Comparison of ENCODE assay signal across 9 cellular contexts in the genomic region with DNA sequence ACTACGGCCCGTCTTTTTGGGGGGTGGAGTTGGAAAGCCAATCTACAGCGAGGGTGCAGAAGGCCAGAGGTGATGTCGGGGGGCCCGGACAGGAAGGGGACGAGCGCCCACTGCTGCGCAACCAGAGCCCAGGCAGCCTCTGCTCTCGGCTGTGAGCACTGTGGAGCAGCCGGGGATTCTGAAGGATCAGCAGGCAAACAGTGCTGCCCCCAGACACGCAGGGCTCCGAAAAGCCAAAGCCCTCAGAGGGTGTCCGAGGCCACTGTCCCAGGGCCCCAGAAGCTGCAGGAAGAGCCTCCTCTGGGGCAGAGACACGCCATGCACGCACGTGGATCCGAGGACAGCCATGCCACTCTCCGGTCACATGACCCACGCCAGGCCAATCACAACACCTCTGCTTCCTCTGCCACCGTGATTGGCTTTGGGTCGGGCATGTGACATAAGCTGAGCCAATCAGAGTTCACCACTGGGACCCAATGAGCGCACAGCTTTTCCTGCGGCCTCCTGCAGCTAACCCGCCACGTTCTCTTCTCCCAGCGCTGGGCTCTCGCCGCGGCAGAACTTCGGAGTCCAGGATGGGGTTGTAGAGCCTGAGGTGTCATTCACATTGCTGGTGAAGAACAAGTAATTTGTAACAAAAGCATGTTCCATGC. TPM values are rescaled to one million over a fixed set of nuclear protein-coding genes. Genes with fewer than 3 reads are reported as not detected.
DNase-seq lines count a peak whose midpoint lies in the region; ATAC-seq, FAIRE-seq and TF ChIP-seq lines count a peak whose summit lies in the region.
"Had no signal": no experiment of that assay in that cellular context is flagged by ENCODE, and none has a peak within 500 bp of the region (broad histone marks: within the 10 kb centered on the region; RNA-seq: fewer than 3 reads in every experiment).

No MANE protein-coding gene starts in this region.

- 0 out of 3 replicates have a peak, but pooled peaks have one; percentile 25 for ATAC-seq in GM12878
- ATAC-seq in upper lobe of left lung (ENCODE audit: low FRiP score in 2 of 2): peak; percentile 50 to 70
- no peak for ATAC-seq in GM21786 (IDR thresholded peaks at IDR 0.05; ENCODE audit: unreplicated experiment)

- CTCF ChIA-PET in GM12878 (lab: Yijun Ruan, JAX): interaction anchor here (1.5 kb wide), 1 partner anchor 13 kb away, joined by 5 read pairs; no protein-coding TSS in a partner anchor

- H3K36me3 ChIP-seq in BE2C (no peaks in the 10 kb centered on the region), GM12878 (ENCODE audit: control insufficient read depth in 2 of 2, insufficient read depth in 2 of 2, low read length in 1 of 2) (no peaks in the 10 kb centered on the region), upper lobe of left lung (no peaks in the 10 kb centered on the region)
- H3K36me3 ChIP-seq: HAP-1 had no signal

- SMC1A ChIA-PET in GM12878 (lab: Charles Lee; ENCODE audit: uncharacterized antibody, unreplicated experiment): no interaction called here

- H3K9me3 ChIP-seq in BE2C (no peaks in the 10 kb centered on the region), GM12878 (replicated peaks; ENCODE audit: control insufficient read depth, insufficient read depth, low read length) (no peaks in the 10 kb centered on the region; the same call in 2 of the 3 replicates), upper lobe of left lung (no peaks in the 10 kb centered on the region)
- H3K9me3 ChIP-seq: HAP-1 had no signal

- BruUV-seq in GM12878 (replicated peaks; lab: Mats Ljungman, UMichigan): no TSS peak

- peak; percentile 56 for DNase-seq in BE2C
- DNase-seq in HuH-7 (ENCODE audit: low spot score): peak; percentile 67
- no peak for DNase-seq in GM12878 (ENCODE audit: low read depth, low spot score)
- DNase-seq in left kidney (ENCODE audit: low read depth, low spot score): peak; percentile 93
- DNase-seq in upper lobe of left lung: peak in 1 of 2 donors; percentile 61
- no peak for DNase-seq in NCI-H524 treated with DMSO at 0.1 percent for 48 hours (lab: John Stamatoyannopoulos, UW)
- DNase-seq in NCI-H2081 treated with DMSO at 0.1 percent for 48 hours (lab: John Stamatoyannopoulos, UW): no peak

- FAIRE-seq in GM12878 (lab: Jason Lieb, UNC): no peak

- WGBS in GM12878 (ENCODE audit: insufficient coverage, insufficient replicate concordance, low lambda C conversion rate, missing lambda C conversion rate): 74% methylated on average over 25 of the region's 30 CpGs
- 87 to 92% methylated on average over 24 to 29 of the region's 30 CpGs for WGBS in upper lobe of left lung, 2 donors

- no peak overlapping the region for H3K4me2 ChIP-seq in GM12878 (ENCODE audit: control insufficient read depth, insufficient read depth)

- TF ChIP-seq POLR2A in GM12878 (IDR thresholded peaks at IDR 0.05; ENCODE audit: low read depth, low read length): no peak
- no peak for TF ChIP-seq POLR2A in upper lobe of left lung (IDR thresholded peaks at IDR 0.05)

- in situ Hi-C loops in GM12878 (cut with MboI): no loop called here

- no peaks in the 10 kb centered on the region for H4K20me1 ChIP-seq in GM12878 (ENCODE audit: control insufficient read depth, insufficient read depth)

- POLR2A ChIA-PET in GM12878 (lab: Charles Lee): no interaction called here

- no peaks in the 10 kb centered on the region for H3K79me2 ChIP-seq in GM12878 (ENCODE audit: control insufficient read depth, insufficient read depth, low read length)

- H3K27me3 ChIP-seq in BE2C: no peaks in the 10 kb centered on the region
- H3K27me3 ChIP-seq in GM12878 (replicated peaks in 1 of 2; ENCODE audit: control insufficient read depth in 2 of 2, insufficient read depth in 2 of 2, low read length in 1 of 2): peaks cover 0 to 1% of the 10 kb centered on the region in 2 experiments; a peak in 1 of 4 replicates
- H3K27me3 ChIP-seq in upper lobe of left lung: no peaks in the 10 kb centered on the region

- RAD21 ChIA-PET in GM12878 (lab: Charles Lee; ENCODE audit: unreplicated experiment): no interaction called here

- no peak for TF ChIP-seq CTCF in BE2C (IDR thresholded peaks at IDR 0.05; ENCODE audit: low read depth, low read length)
- no peak for TF ChIP-seq CTCF in GM12878 (IDR thresholded peaks at IDR 0.05 in 2 of 3, conservative IDR thresholded peaks at IDR 0.05 in 1 of 3; ENCODE audit: control insufficient read depth in 2 of 3, extremely low read depth in 1 of 3, insufficient read depth in 1 of 3, low read depth in 3 of 3, low read length in 3 of 3)
- no peak for TF ChIP-seq CTCF in upper lobe of left lung (IDR thresholded peaks at IDR 0.05)

- TF ChIP-seq EP300 in GM12878 (IDR thresholded peaks at IDR 0.05; ENCODE audit: borderline replicate concordance in 1 of 2, control insufficient read depth in 1 of 2, low read depth in 2 of 2, low read length in 2 of 2) (no peak), upper lobe of left lung (IDR thresholded peaks at IDR 0.05) (no peak)

- no peak overlapping the region for H3K27ac ChIP-seq in GM12878 (ENCODE audit: control insufficient read depth, insufficient read depth)
- no peak overlapping the region for H3K27ac ChIP-seq in upper lobe of left lung

- H3K4me1 ChIP-seq in BE2C (no peaks in the 10 kb centered on the region), GM12878 (ENCODE audit: control insufficient read depth, insufficient read depth, low read length) (no peaks in the 10 kb centered on the region), upper lobe of left lung (no peaks in the 10 kb centered on the region)
- H3K4me1 ChIP-seq: HAP-1 had no signal

- no peak for TF ChIP-seq RAD21 in GM12878 (IDR thresholded peaks at IDR 0.05; ENCODE audit: insufficient read depth, low read depth, low read length)

- H3K4me3 ChIP-seq in BE2C (ENCODE audit: low read depth, low read length): no peak overlapping the region
- H3K4me3 ChIP-seq in GM12878: no peak overlapping the region
- H3K4me3 ChIP-seq in upper lobe of left lung: no peak overlapping the region
- H3K4me3 ChIP-seq: HAP-1 had no signal

- H2AFZ ChIP-seq in GM12878 (ENCODE audit: control insufficient read depth, low read depth, low read length): no peak overlapping the region

- intact Hi-C loops in GM12878 (cut with micrococcal nuclease; ENCODE audit: unreplicated experiment): no loop called here

- no peak overlapping the region for H3K9ac ChIP-seq in GM12878 (ENCODE audit: control insufficient read depth, insufficient read depth, low read length)

TF ChIP-seq in GM12878, 131 proteins besides CTCF, POLR2A, EP300 and RAD21 (continues in another document):
- TF ChIP-seq ETV6 (conservative IDR thresholded peaks at IDR 0.05 in 1 of 2, IDR thresholded peaks at IDR 0.05 in 1 of 2; ENCODE audit: borderline replicate concordance in 1 of 2, low read depth in 1 of 2): no peak
- TF ChIP-seq, protein P1, sequence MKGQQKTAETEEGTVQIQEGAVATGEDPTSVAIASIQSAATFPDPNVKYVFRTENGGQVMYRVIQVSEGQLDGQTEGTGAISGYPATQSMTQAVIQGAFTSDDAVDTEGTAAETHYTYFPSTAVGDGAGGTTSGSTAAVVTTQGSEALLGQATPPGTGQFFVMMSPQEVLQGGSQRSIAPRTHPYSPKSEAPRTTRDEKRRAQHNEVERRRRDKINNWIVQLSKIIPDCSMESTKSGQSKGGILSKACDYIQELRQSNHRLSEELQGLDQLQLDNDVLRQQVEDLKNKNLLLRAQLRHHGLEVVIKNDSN (IDR thresholded peaks at IDR 0.05; ENCODE audit: borderline replicate concordance, extremely low read length, insufficient read depth, low read depth, low read length): peak; percentile 89
- peak; percentile 65; the same call in 1 of the 2 replicates for TF ChIP-seq YY1 (IDR thresholded peaks at IDR 0.05; ENCODE audit: low read depth, low read length)

RNA-seq across cellular contexts. Expression of a gene that starts 40.7 kb away (rescaled TPM):
- 2,263 TPM for polyA plus RNA-seq in BE2C (2012; ENCODE audit: insufficient read depth, insufficient read length, low read depth)
- 961 and 1,180 TPM in 2 replicates for total RNA-seq in GM12878 (2013; cell fraction: nucleolus; rRNA removed)
- 5,146 and 5,299 TPM in 2 replicates for total RNA-seq in GM12878 (2014; rRNA removed)
- 2,069 and 2,477 TPM in 2 replicates for total RNA-seq in GM12878 (2014; rRNA removed; fragmentation: Illumina TruSeq; extraction: Trizol)
- total RNA-seq in GM12878 (2021): 5,806 and 6,105 TPM in 2 replicates
- polyA plus RNA-seq in GM12878 (2011; ENCODE audit: low read depth): 2,827 TPM
- polyA plus RNA-seq in GM12878 (2011; rRNA removed): 466 and 810 TPM in 2 replicates
- polyA plus RNA-seq in GM12878 (2011; cell fraction: cytosol; rRNA removed): 2,470 and 3,258 TPM in 2 replicates
- polyA plus RNA-seq in GM12878 (2011; cell fraction: nucleus; rRNA removed): 3,407 and 5,928 TPM in 2 replicates
- polyA plus RNA-seq in GM12878 (2012): 4,353 and 5,466 TPM in 2 replicates
- 1,415 and 2,801 TPM in 2 replicates for polyA plus RNA-seq in GM12878 (2014; fragmentation: Illumina TruSeq; extraction: Trizol)
- 1,000 to 10,000 TPM in 1 of 2 experiments, 100 to 1,000 TPM in 1; 969 to 1,906 TPM for polyA plus RNA-seq in GM12878 (2014; fragmentation: Nextera tagmentation; extraction: Ambion mirVana)
- 4,499 and 5,417 TPM in 2 replicates for polyA plus RNA-seq in GM12878 (2014; rRNA removed)
- 1,000 to 10,000 TPM; 4,621 to 4,893 TPM for polyA plus RNA-seq in GM12878 (2016; fragmentation: Nextera tagmentation; extraction: Ambion mirVana)
- 709 and 994 TPM in 2 replicates for polyA minus RNA-seq in GM12878 (2011; rRNA and poly(A)+ RNA removed)
- polyA minus RNA-seq in GM12878 (2011; cell fraction: cytosol; rRNA and poly(A)+ RNA removed): 871 and 986 TPM in 2 replicates
- polyA minus RNA-seq in GM12878 (2011; cell fraction: nucleus; rRNA and poly(A)+ RNA removed): 602 and 1,073 TPM in 2 replicates
- 1,000 to 10,000 TPM in 5 of 6 donors, 100 to 1,000 TPM in 1; 902 to 3,864 (median 2,097) TPM for total RNA-seq in upper lobe of left lung

RNA-seq across cellular contexts. Expression of a gene that starts 56.2 kb away (rescaled TPM):
- 2.4 TPM for polyA plus RNA-seq in BE2C (2012; ENCODE audit: insufficient read depth, insufficient read length, low read depth)
- total RNA-seq in GM12878 (2013; cell fraction: nucleolus; rRNA removed): 19.6 and 21.4 TPM in 2 replicates
- 1.2 and 1.8 TPM in 2 replicates for total RNA-seq in GM12878 (2014; rRNA removed)
- 0.14 and 0.58 TPM in 2 replicates for total RNA-seq in GM12878 (2014; rRNA removed; fragmentation: Illumina TruSeq; extraction: Trizol)
- total RNA-seq in GM12878 (2021): 2.1 and 2.7 TPM in 2 replicates
- not detected for polyA plus RNA-seq in GM12878 (2011; ENCODE audit: low read depth)
- 0.29 and 0.65 TPM in 2 replicates for polyA plus RNA-seq in GM12878 (2011; rRNA removed)
- polyA plus RNA-seq in GM12878 (2011; cell fraction: cytosol; rRNA removed): 0.69 and 1.0 TPM in 2 replicates
- polyA plus RNA-seq in GM12878 (2011; cell fraction: nucleus; rRNA removed): 6.3 and 7.2 TPM in 2 replicates
- 1.5 and 1.6 TPM in 2 replicates for polyA plus RNA-seq in GM12878 (2012)
- polyA plus RNA-seq in GM12878 (2014; fragmentation: Illumina TruSeq; extraction: Trizol): 0.19 and 0.24 TPM in 2 replicates
- not detected for polyA plus RNA-seq in GM12878 (2014; fragmentation: Nextera tagmentation; extraction: Ambion mirVana)
- polyA plus RNA-seq in GM12878 (2014; rRNA removed): 1.9 and 2.0 TPM in 2 replicates
- polyA plus RNA-seq in GM12878 (2016; fragmentation: Nextera tagmentation; extraction: Ambion mirVana): under 1 TPM in 1 of 2 experiments, not detected in 1; 0.12 TPM
- 0.44 and 2.2 TPM in 2 replicates for polyA minus RNA-seq in GM12878 (2011; rRNA and poly(A)+ RNA removed)
- 0.80 and 1.0 TPM in 2 replicates for polyA minus RNA-seq in GM12878 (2011; cell fraction: cytosol; rRNA and poly(A)+ RNA removed)
- 3.7 and 4.2 TPM in 2 replicates for polyA minus RNA-seq in GM12878 (2011; cell fraction: nucleus; rRNA and poly(A)+ RNA removed)
- 10 to 100 TPM in 1 of 6 donors, 1 to 10 TPM in 5; 2.7 to 37.7 (median 3.9) TPM for total RNA-seq in upper lobe of left lung

Comparison
In these comparisons a context has a peak if more than half of its experiments do, and no peak if none do; other contexts are left out.
1. DNase-seq: peak in BE2C (single experiment), HuH-7 (single experiment) and left kidney (single experiment); none in GM12878 (single experiment), NCI-H524 treated with DMSO at 0.1 percent for 48 hours (single experiment) and NCI-H2081 treated with DMSO at 0.1 percent for 48 hours (single experiment).